Comparison of ENCODE assay signal across 1 cellular context in genomic region chr6:11434565-11435326, GRCh38.
TF ChIP-seq lines count a peak whose summit lies in the region.

No MANE protein-coding gene starts in this region.

TF ChIP-seq in HEK293, 187 proteins besides CTCF, POLR2A, EP300 and RAD21 (continued from another document):
- TF ChIP-seq ZNF391 (tag by site-specific recombination; IDR thresholded peaks at IDR 0.05; ENCODE audit: borderline replicate concordance, low read depth) (no peak), ZNF600 (tag by site-specific recombination; IDR thresholded peaks at IDR 0.05) (peak; percentile 84), ZNF610 (tag by site-specific recombination; IDR thresholded peaks at IDR 0.05; ENCODE audit: borderline replicate concordance) (no peak), ZNF18 (tag by site-specific recombination; IDR thresholded peaks at IDR 0.05) (no peak; the same call in 1 of the 2 replicates), ZNF629 (tag by site-specific recombination; IDR thresholded peaks at IDR 0.05) (peak; percentile 84), ZNF19 (tag by site-specific recombination; IDR thresholded peaks at IDR 0.05; ENCODE audit: low read depth) (no peak), ZNF548 (tag by site-specific recombination; IDR thresholded peaks at IDR 0.05) (no peak), HOXA7 (CRISPR knock-in tag; IDR thresholded peaks at IDR 0.05; ENCODE audit: borderline replicate concordance) (no peak), HOXD13 (CRISPR knock-in tag; IDR thresholded peaks at IDR 0.05; ENCODE audit: borderline replicate concordance) (no peak), ZNF133 (tag by site-specific recombination; IDR thresholded peaks at IDR 0.05) (no peak), ZNF677 (tag by site-specific recombination; IDR thresholded peaks at IDR 0.05) (no peak), ZNF596 (tag by site-specific recombination; IDR thresholded peaks at IDR 0.05) (no peak), ZBTB48 (tag by site-specific recombination; IDR thresholded peaks at IDR 0.05) (no peak), ZSCAN30 (tag by site-specific recombination; IDR thresholded peaks at IDR 0.05) (0 out of 2 replicates have a peak, but pooled peaks have one; percentile 37), TCF7L2 (IDR thresholded peaks at IDR 0.05; ENCODE audit: borderline replicate concordance, low read depth, low read length) (no peak), ZNF202 (tag by site-specific recombination; IDR thresholded peaks at IDR 0.05; ENCODE audit: borderline replicate concordance) (no peak), GLIS1 (tag by site-specific recombination; IDR thresholded peaks at IDR 0.05) (peak; percentile 89), ZNF792 (tag by site-specific recombination; IDR thresholded peaks at IDR 0.05) (0 out of 2 replicates have a peak, but pooled peaks have one; percentile 44), REPIN1 (tag by site-specific recombination; IDR thresholded peaks at IDR 0.05; ENCODE audit: low read depth) (no peak), RBAK (tag by site-specific recombination; IDR thresholded peaks at IDR 0.05) (no peak), ZNF24 (tag by site-specific recombination; IDR thresholded peaks at IDR 0.05) (peak; percentile 78)
